In the genomic region with DNA sequence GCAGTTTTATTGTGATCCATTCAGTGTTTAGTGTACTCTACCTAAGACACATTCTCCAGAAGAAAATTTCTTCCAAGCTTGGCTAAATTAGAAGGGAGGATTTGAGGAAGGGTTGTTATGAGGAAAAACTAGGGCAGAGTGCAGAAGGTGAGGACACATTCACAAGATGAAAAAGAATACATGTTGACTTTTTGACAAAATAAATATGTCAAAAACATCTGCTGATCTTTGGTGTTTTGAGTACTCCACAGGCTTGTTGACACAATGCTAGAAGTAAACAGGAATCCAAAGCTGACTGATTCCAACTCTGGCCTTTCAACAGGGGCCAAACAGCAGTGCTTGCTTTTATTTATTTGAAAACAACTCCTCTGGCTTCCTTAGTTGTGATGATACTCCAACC, we compare ENCODE assay signal across 1 cellular context.
TF ChIP-seq lines count a peak whose summit lies in the region.

No MANE protein-coding gene starts in this region.

TF ChIP-seq in HepG2, 621 proteins besides CTCF, POLR2A, EP300 and RAD21 (continued from another document and continues in another):
- TF ChIP-seq PCBP2 (optimal IDR thresholded peaks at IDR 0.05; ENCODE audit: low read depth, low read length, poor library complexity, severe bottlenecking) (no peak), MBD4 (IDR thresholded peaks at IDR 0.05; ENCODE audit: borderline replicate concordance, low read length) (peak; percentile 77; the same call in 1 of the 2 replicates), MTA3 (CRISPR knock-in tag; IDR thresholded peaks at IDR 0.05) (no peak), RCOR2 (CRISPR knock-in tag; IDR thresholded peaks at IDR 0.05) (0 out of 2 replicates have a peak, but pooled peaks have one; percentile 35), FOXA1 (IDR thresholded peaks at IDR 0.05) (peak; percentile 99), FOXA1 (CRISPR knock-in tag; IDR thresholded peaks at IDR 0.05) (peak; percentile 89), SATB2 (CRISPR knock-in tag; IDR thresholded peaks at IDR 0.05) (no peak), SMARCE1 (IDR thresholded peaks at IDR 0.05; ENCODE audit: borderline replicate concordance) (0 out of 2 replicates have a peak, but pooled peaks have one; percentile 14), ZNF431 (CRISPR knock-in tag; IDR thresholded peaks at IDR 0.05; ENCODE audit: borderline replicate concordance, low read depth) (peak; percentile 48; the same call in 1 of the 2 replicates), NFIC (IDR thresholded peaks at IDR 0.05; ENCODE audit: low read length) (peak; percentile 98), ELF3 (CRISPR knock-in tag; IDR thresholded peaks at IDR 0.05) (peak; percentile 94), ZNF615 (CRISPR knock-in tag; IDR thresholded peaks at IDR 0.05; ENCODE audit: borderline replicate concordance) (no peak), JARID2 (CRISPR knock-in tag; IDR thresholded peaks at IDR 0.05; ENCODE audit: insufficient replicate concordance) (no peak), KLF6 (CRISPR knock-in tag; IDR thresholded peaks at IDR 0.05) (peak; percentile 68), ZNF572 (CRISPR knock-in tag; IDR thresholded peaks at IDR 0.05) (no peak), ZNF713 (CRISPR knock-in tag; IDR thresholded peaks at IDR 0.05) (no peak), IRF2 (CRISPR knock-in tag; IDR thresholded peaks at IDR 0.05) (peak; percentile 73; the same call in 1 of the 2 replicates), FOXJ3 (CRISPR knock-in tag; IDR thresholded peaks at IDR 0.05; ENCODE audit: borderline replicate concordance) (peak; percentile 73; the same call in 1 of the 2 replicates), ZNF337 (CRISPR knock-in tag; IDR thresholded peaks at IDR 0.05; ENCODE audit: borderline replicate concordance, low read depth) (no peak), NR2F2 (IDR thresholded peaks at IDR 0.05; ENCODE audit: borderline replicate concordance, low read depth) (peak; percentile 98), SAP130 (CRISPR knock-in tag; IDR thresholded peaks at IDR 0.05; ENCODE audit: low read depth) (peak; percentile 78), ZNF776 (CRISPR knock-in tag; IDR thresholded peaks at IDR 0.05) (no peak), ZC3H13 (CRISPR knock-in tag; IDR thresholded peaks at IDR 0.05) (no peak), HMG20A (CRISPR knock-in tag; IDR thresholded peaks at IDR 0.05; ENCODE audit: borderline replicate concordance) (peak; percentile 97), RFX1 (IDR thresholded peaks at IDR 0.05) (no peak), HIVEP1 (CRISPR knock-in tag; IDR thresholded peaks at IDR 0.05) (no peak), MXI1 (IDR thresholded peaks at IDR 0.05; ENCODE audit: borderline replicate concordance, low read depth, low read length) (no peak), BRD4 (CRISPR knock-in tag; IDR thresholded peaks at IDR 0.05) (no peak), ZNF367 (CRISPR knock-in tag; IDR thresholded peaks at IDR 0.05; ENCODE audit: borderline replicate concordance) (no peak), TOPORS (CRISPR knock-in tag; IDR thresholded peaks at IDR 0.05) (no peak), ZNF549 (CRISPR knock-in tag; IDR thresholded peaks at IDR 0.05) (no peak), SIX1 (CRISPR knock-in tag; IDR thresholded peaks at IDR 0.05; ENCODE audit: borderline replicate concordance) (peak; percentile 49; the same call in 1 of the 2 replicates), CREM (IDR thresholded peaks at IDR 0.05) (peak; percentile 86), CREM (CRISPR knock-in tag; IDR thresholded peaks at IDR 0.05) (no peak), ZNF430 (CRISPR knock-in tag; IDR thresholded peaks at IDR 0.05) (0 out of 2 replicates have a peak, but pooled peaks have one; percentile 48), TEAD3 (CRISPR knock-in tag; optimal IDR thresholded peaks at IDR 0.05; ENCODE audit: borderline replicate concordance) (peak; percentile 40), MEIS1 (CRISPR knock-in tag; IDR thresholded peaks at IDR 0.05; ENCODE audit: borderline replicate concordance) (peak; percentile 79; the same call in 1 of the 2 replicates), ZNF20 (CRISPR knock-in tag; IDR thresholded peaks at IDR 0.05) (no peak), ZNF678 (CRISPR knock-in tag; IDR thresholded peaks at IDR 0.05) (no peak), NFIB (CRISPR knock-in tag; IDR thresholded peaks at IDR 0.05; ENCODE audit: borderline replicate concordance) (no peak), CBFB (CRISPR knock-in tag; IDR thresholded peaks at IDR 0.05) (no peak), TARDBP (CRISPR knock-in tag; IDR thresholded peaks at IDR 0.05) (peak; percentile 21; the same call in 1 of the 2 replicates)
- TF ChIP-seq, protein P1, sequence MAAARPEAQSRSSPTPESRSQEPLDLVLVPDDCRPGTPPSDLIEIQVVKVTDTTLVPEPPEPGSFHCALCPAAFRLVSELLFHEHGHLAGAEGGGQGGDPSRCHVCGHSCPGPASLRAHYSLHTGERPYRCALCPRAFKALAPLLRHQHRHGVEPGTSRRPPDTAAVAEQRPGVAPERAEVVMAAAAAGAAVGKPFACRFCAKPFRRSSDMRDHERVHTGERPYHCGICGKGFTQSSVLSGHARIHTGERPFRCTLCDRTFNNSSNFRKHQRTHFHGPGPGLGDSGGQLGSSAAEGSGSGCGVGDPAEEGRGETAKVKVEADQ (CRISPR knock-in tag; IDR thresholded peaks at IDR 0.05; ENCODE audit: borderline replicate concordance) = no peak
- TF ChIP-seq, protein P2, sequence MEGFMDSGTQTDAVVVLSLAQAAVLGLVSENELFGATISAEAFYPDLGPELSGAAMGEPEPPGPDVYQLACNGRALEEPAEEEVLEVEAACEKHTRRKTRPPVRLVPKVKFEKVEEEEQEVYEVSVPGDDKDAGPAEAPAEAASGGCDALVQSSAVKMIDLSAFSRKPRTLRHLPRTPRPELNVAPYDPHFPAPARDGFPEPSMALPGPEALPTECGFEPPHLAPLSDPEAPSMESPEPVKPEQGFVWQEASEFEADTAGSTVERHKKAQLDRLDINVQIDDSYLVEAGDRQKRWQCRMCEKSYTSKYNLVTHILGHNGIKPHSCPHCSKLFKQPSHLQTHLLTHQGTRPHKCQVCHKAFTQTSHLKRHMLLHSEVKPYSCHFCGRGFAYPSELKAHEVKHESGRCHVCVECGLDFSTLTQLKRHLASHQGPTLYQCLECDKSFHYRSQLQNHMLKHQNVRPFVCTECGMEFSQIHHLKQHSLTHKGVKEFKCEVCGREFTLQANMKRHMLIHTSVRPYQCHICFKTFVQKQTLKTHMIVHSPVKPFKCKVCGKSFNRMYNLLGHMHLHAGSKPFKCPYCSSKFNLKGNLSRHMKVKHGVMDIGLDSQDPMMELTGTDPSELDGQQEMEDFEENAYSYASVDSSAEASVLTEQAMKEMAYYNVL (CRISPR knock-in tag; IDR thresholded peaks at IDR 0.05; ENCODE audit: borderline replicate concordance) = no peak
- TF ChIP-seq, protein P3, sequence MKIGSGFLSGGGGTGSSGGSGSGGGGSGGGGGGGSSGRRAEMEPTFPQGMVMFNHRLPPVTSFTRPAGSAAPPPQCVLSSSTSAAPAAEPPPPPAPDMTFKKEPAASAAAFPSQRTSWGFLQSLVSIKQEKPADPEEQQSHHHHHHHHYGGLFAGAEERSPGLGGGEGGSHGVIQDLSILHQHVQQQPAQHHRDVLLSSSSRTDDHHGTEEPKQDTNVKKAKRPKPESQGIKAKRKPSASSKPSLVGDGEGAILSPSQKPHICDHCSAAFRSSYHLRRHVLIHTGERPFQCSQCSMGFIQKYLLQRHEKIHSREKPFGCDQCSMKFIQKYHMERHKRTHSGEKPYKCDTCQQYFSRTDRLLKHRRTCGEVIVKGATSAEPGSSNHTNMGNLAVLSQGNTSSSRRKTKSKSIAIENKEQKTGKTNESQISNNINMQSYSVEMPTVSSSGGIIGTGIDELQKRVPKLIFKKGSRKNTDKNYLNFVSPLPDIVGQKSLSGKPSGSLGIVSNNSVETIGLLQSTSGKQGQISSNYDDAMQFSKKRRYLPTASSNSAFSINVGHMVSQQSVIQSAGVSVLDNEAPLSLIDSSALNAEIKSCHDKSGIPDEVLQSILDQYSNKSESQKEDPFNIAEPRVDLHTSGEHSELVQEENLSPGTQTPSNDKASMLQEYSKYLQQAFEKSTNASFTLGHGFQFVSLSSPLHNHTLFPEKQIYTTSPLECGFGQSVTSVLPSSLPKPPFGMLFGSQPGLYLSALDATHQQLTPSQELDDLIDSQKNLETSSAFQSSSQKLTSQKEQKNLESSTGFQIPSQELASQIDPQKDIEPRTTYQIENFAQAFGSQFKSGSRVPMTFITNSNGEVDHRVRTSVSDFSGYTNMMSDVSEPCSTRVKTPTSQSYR (CRISPR knock-in tag; IDR thresholded peaks at IDR 0.05; ENCODE audit: borderline replicate concordance) = no peak
- TF ChIP-seq, protein P4, sequence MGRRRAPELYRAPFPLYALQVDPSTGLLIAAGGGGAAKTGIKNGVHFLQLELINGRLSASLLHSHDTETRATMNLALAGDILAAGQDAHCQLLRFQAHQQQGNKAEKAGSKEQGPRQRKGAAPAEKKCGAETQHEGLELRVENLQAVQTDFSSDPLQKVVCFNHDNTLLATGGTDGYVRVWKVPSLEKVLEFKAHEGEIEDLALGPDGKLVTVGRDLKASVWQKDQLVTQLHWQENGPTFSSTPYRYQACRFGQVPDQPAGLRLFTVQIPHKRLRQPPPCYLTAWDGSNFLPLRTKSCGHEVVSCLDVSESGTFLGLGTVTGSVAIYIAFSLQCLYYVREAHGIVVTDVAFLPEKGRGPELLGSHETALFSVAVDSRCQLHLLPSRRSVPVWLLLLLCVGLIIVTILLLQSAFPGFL (CRISPR knock-in tag; IDR thresholded peaks at IDR 0.05) = no peak
- TF ChIP-seq, protein P5, sequence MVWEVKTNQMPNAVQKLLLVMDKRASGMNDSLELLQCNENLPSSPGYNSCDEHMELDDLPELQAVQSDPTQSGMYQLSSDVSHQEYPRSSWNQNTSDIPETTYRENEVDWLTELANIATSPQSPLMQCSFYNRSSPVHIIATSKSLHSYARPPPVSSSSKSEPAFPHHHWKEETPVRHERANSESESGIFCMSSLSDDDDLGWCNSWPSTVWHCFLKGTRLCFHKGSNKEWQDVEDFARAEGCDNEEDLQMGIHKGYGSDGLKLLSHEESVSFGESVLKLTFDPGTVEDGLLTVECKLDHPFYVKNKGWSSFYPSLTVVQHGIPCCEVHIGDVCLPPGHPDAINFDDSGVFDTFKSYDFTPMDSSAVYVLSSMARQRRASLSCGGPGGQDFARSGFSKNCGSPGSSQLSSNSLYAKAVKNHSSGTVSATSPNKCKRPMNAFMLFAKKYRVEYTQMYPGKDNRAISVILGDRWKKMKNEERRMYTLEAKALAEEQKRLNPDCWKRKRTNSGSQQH (CRISPR knock-in tag; IDR thresholded peaks at IDR 0.05; ENCODE audit: low read depth) = no peak
- TF ChIP-seq, protein P6, sequence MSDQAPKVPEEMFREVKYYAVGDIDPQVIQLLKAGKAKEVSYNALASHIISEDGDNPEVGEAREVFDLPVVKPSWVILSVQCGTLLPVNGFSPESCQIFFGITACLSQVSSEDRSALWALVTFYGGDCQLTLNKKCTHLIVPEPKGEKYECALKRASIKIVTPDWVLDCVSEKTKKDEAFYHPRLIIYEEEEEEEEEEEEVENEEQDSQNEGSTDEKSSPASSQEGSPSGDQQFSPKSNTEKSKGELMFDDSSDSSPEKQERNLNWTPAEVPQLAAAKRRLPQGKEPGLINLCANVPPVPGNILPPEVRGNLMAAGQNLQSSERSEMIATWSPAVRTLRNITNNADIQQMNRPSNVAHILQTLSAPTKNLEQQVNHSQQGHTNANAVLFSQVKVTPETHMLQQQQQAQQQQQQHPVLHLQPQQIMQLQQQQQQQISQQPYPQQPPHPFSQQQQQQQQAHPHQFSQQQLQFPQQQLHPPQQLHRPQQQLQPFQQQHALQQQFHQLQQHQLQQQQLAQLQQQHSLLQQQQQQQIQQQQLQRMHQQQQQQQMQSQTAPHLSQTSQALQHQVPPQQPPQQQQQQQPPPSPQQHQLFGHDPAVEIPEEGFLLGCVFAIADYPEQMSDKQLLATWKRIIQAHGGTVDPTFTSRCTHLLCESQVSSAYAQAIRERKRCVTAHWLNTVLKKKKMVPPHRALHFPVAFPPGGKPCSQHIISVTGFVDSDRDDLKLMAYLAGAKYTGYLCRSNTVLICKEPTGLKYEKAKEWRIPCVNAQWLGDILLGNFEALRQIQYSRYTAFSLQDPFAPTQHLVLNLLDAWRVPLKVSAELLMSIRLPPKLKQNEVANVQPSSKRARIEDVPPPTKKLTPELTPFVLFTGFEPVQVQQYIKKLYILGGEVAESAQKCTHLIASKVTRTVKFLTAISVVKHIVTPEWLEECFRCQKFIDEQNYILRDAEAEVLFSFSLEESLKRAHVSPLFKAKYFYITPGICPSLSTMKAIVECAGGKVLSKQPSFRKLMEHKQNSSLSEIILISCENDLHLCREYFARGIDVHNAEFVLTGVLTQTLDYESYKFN (CRISPR knock-in tag; conservative IDR thresholded peaks at IDR 0.05) = peak; percentile 97
- TF ChIP-seq, protein P7, sequence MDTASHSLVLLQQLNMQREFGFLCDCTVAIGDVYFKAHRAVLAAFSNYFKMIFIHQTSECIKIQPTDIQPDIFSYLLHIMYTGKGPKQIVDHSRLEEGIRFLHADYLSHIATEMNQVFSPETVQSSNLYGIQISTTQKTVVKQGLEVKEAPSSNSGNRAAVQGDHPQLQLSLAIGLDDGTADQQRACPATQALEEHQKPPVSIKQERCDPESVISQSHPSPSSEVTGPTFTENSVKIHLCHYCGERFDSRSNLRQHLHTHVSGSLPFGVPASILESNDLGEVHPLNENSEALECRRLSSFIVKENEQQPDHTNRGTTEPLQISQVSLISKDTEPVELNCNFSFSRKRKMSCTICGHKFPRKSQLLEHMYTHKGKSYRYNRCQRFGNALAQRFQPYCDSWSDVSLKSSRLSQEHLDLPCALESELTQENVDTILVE (CRISPR knock-in tag; IDR thresholded peaks at IDR 0.05) = 0 out of 2 replicates have a peak, but pooled peaks have one; percentile 26
- TF ChIP-seq, protein P8, sequence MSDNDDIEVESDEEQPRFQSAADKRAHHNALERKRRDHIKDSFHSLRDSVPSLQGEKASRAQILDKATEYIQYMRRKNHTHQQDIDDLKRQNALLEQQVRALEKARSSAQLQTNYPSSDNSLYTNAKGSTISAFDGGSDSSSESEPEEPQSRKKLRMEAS (IDR thresholded peaks at IDR 0.05) = peak; percentile 51; the same call in 1 of the 2 replicates
- TF ChIP-seq, protein P9, sequence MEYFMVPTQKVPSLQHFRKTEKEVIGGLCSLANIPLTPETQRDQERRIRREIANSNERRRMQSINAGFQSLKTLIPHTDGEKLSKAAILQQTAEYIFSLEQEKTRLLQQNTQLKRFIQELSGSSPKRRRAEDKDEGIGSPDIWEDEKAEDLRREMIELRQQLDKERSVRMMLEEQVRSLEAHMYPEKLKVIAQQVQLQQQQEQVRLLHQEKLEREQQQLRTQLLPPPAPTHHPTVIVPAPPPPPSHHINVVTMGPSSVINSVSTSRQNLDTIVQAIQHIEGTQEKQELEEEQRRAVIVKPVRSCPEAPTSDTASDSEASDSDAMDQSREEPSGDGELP (IDR thresholded peaks at IDR 0.05; ENCODE audit: borderline replicate concordance, low read depth) = peak; percentile 96
- TF ChIP-seq, protein P10, sequence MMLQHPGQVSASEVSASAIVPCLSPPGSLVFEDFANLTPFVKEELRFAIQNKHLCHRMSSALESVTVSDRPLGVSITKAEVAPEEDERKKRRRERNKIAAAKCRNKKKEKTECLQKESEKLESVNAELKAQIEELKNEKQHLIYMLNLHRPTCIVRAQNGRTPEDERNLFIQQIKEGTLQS (CRISPR knock-in tag; IDR thresholded peaks at IDR 0.05) = no peak
- TF ChIP-seq, protein P11, sequence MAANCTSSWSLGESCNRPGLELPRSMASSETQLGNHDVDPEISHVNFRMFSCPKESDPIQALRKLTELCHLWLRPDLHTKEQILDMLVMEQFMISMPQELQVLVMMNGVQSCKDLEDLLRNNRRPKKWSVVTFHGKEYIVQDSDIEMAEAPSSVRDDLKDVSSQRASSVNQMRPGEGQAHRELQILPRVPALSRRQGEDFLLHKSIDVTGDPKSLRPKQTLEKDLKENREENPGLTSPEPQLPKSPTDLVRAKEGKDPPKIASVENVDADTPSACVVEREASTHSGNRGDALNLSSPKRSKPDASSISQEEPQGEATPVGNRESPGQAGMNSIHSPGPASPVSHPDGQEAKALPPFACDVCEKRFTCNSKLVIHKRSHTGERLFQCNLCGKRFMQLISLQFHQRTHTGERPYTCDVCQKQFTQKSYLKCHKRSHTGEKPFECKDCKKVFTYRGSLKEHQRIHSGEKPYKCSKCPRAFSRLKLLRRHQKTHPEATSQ (CRISPR knock-in tag; IDR thresholded peaks at IDR 0.05; ENCODE audit: borderline replicate concordance) = no peak
